Comparison of ENCODE assay signal across 9 cellular contexts in genomic region chr2:61707984-61708852, GRCh38.
DNase-seq lines count a peak whose midpoint lies in the region; ATAC-seq and TF ChIP-seq lines count a peak whose summit lies in the region.
"Had no signal": no experiment of that assay in that cellular context is flagged by ENCODE, and none has a peak within 500 bp of the region (broad histone marks: within the 10 kb centered on the region; RNA-seq: fewer than 3 reads in every experiment).

No MANE protein-coding gene starts in this region.

- H3K27me3 Mint-ChIP-seq in brain (peaks cover 3% of the 10 kb centered on the region), progenitor cell of endocrine pancreas (no peaks in the 10 kb centered on the region)
- H3K27me3 Mint-ChIP-seq: activated naive CD8-positive, alpha-beta T cell had no signal

- H3K4me1 Mint-ChIP-seq in brain (peaks cover 9% of the 10 kb centered on the region), progenitor cell of endocrine pancreas (ENCODE audit: low read depth) (peaks cover 4% of the 10 kb centered on the region)

- H3K4me3 Mint-ChIP-seq in brain: no peak overlapping the region
- no peak overlapping the region for H3K4me3 Mint-ChIP-seq in progenitor cell of endocrine pancreas (ENCODE audit: low read depth)
- H3K4me3 Mint-ChIP-seq: activated naive CD8-positive, alpha-beta T cell had no signal

- WGBS in esophagus squamous epithelium, 2 donors: 52 to 55% methylated on average over 11 to 12 of the region's 12 CpGs

- TF ChIP-seq CTCF in brain (conservative IDR thresholded peaks at IDR 0.05) (no peak), progenitor cell of endocrine pancreas (IDR thresholded peaks at IDR 0.05; ENCODE audit: unreplicated experiment) (no peak), esophagus squamous epithelium (IDR thresholded peaks at IDR 0.05) (no peak)

- no peaks in the 10 kb centered on the region for H3K36me3 ChIP-seq in esophagus squamous epithelium

- H3K4me1 ChIP-seq in esophagus squamous epithelium: peaks cover 0 to 2% (median 0%) of the 10 kb centered on the region in 3 donors

- ATAC-seq in GM18909 (IDR thresholded peaks at IDR 0.05; ENCODE audit: poor library complexity, unreplicated experiment): peak; percentile 99
- peak; percentile 95 for ATAC-seq in HG03025 (IDR thresholded peaks at IDR 0.05; ENCODE audit: low FRiP score, unreplicated experiment)

- DNase-seq in A172 (ENCODE audit: low spot score) (peak; percentile 72), NCI-H2081 treated with DMSO at 0.1 percent for 48 hours (lab: John Stamatoyannopoulos, UW) (peak; percentile 63), progenitor cell of endocrine pancreas (ENCODE audit: low spot score, unreplicated experiment) (no peak), esophagus squamous epithelium (lab: John Stamatoyannopoulos, UW) (no peak), NOMO-1 treated with dmso at 0.1 percent for 144 hours (lab: John Stamatoyannopoulos, UW; ENCODE audit: unreplicated experiment) (no peak)

- H3K9me3 Mint-ChIP-seq in brain (peaks cover 0 to 4% (median 3%) of the 10 kb centered on the region in 5 experiments), progenitor cell of endocrine pancreas (ENCODE audit: low read depth) (peaks cover 3% of the 10 kb centered on the region)

- no peaks in the 10 kb centered on the region for H3K27me3 ChIP-seq in esophagus squamous epithelium

- intact Hi-C loops in esophagus squamous epithelium (cut with DNase I): no loop called here

- H3K36me3 Mint-ChIP-seq in brain (no peaks in the 10 kb centered on the region), progenitor cell of endocrine pancreas (ENCODE audit: insufficient read depth) (no peaks in the 10 kb centered on the region)
- H3K36me3 Mint-ChIP-seq: activated naive CD8-positive, alpha-beta T cell had no signal

- TF ChIP-seq POLR2A in esophagus squamous epithelium (IDR thresholded peaks at IDR 0.05): no peak

- no peak overlapping the region for H3K27ac ChIP-seq in esophagus squamous epithelium

- no peaks in the 10 kb centered on the region for H3K9me3 ChIP-seq in esophagus squamous epithelium

- H3K4me3 ChIP-seq in esophagus squamous epithelium: no peak overlapping the region

- H3K27ac Mint-ChIP-seq in brain (peak overlapping the region in 3 of 5 experiments; percentile 23 to 65 (median 33)), progenitor cell of endocrine pancreas (peak overlapping the region; percentile 29)
- H3K27ac Mint-ChIP-seq: activated naive CD8-positive, alpha-beta T cell had no signal

Comparison
In these comparisons a context has a peak if more than half of its experiments do, and no peak if none do; other contexts are left out.
1. DNase-seq: peak in A172 (single experiment) and NCI-H2081 treated with DMSO at 0.1 percent for 48 hours (single experiment); none in progenitor cell of endocrine pancreas (single experiment), esophagus squamous epithelium (single experiment) and NOMO-1 treated with dmso at 0.1 percent for 144 hours (single experiment).